Comparison of ENCODE assay signal across 9 cellular contexts in genomic region chr4:67558493-67558892, GRCh38. TPM values are rescaled to one million over a fixed set of nuclear protein-coding genes. Genes with fewer than 3 reads are reported as not detected.
A peak's percentile ranks its signal among the peaks of the same experiment; 100 is the strongest.
DNase-seq lines count a peak whose midpoint lies in the region; ATAC-seq and TF ChIP-seq lines count a peak whose summit lies in the region.
"Had no signal": no experiment of that assay in that cellular context is flagged by ENCODE, and none has a peak within 500 bp of the region (broad histone marks: within the 10 kb centered on the region; RNA-seq: fewer than 3 reads in every experiment).

A gene with protein sequence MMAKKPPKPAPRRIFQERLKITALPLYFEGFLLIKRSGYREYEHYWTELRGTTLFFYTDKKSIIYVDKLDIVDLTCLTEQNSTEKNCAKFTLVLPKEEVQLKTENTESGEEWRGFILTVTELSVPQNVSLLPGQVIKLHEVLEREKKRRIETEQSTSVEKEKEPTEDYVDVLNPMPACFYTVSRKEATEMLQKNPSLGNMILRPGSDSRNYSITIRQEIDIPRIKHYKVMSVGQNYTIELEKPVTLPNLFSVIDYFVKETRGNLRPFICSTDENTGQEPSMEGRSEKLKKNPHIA (plus strand): TSS chr4:67558727. CDS start chr4:67558810, 83 bp downstream.

- H3K4me3 ChIP-seq in thymus (ENCODE audit: low read length) (peak within 1 kb of the TSS; percentile 41), stomach (no peak within 1 kb of the TSS)

- H3K4me1 ChIP-seq in thymus (ENCODE audit: control insufficient read depth, insufficient read depth, low read length) = peaks cover 7% of the 10 kb centered on the region
- no peaks in the 10 kb centered on the region for H3K4me1 ChIP-seq in stomach

- no peak for DNase-seq in activated naive CD4-positive, alpha-beta T cell treated with Interleukin-2 at 50 U/mL for 16 hours
- DNase-seq in NCI-H345 (lab: John Stamatoyannopoulos, UW) (no peak), stomach (no peak), NCI-H524 treated with DMSO at 0.1 percent for 48 hours (lab: John Stamatoyannopoulos, UW) (no peak)
- DNase-seq: foreskin fibroblast had no signal

- H3K9me3 ChIP-seq in thymus (ENCODE audit: control insufficient read depth) (no peaks in the 10 kb centered on the region), stomach (no peaks in the 10 kb centered on the region)

- H3K27me3 ChIP-seq in thymus (ENCODE audit: control insufficient read depth, insufficient read depth) = no peaks in the 10 kb centered on the region
- no peaks in the 10 kb centered on the region for H3K27me3 ChIP-seq in stomach

- peak within 1 kb of the TSS; percentile 64 for H3K27ac ChIP-seq in thymus (ENCODE audit: low read depth)
- H3K27ac ChIP-seq in stomach = no peak within 1 kb of the TSS

- TF ChIP-seq CTCF in stomach (IDR thresholded peaks at IDR 0.05) = no peak

- H3K36me3 ChIP-seq in thymus (ENCODE audit: control insufficient read depth, insufficient read depth) (no peaks in the 10 kb centered on the region), stomach (no peaks in the 10 kb centered on the region)

- H3K9me3 Mint-ChIP-seq in activated naive CD4-positive, alpha-beta T cell treated with anti-CD3 and anti-CD28 coated beads, Interleukin-2, amount 50 U/mL, for 24 hours = no peaks in the 10 kb centered on the region
- H3K9me3 Mint-ChIP-seq in T-helper 1 cell treated with Interleukin-12 subunit alpha and Interleukin-12 subunit beta and Interleukin-4 antibody, amounts not matched to agents 30 μg/mL and 1 μg/mL, for 36 hours = no peaks in the 10 kb centered on the region

- H3K36me3 Mint-ChIP-seq in activated naive CD4-positive, alpha-beta T cell treated with anti-CD3 and anti-CD28 coated beads, Interleukin-2, amount 50 U/mL, for 24 hours = no peaks in the 10 kb centered on the region
- peaks cover 24% of the 10 kb centered on the region for H3K36me3 Mint-ChIP-seq in T-helper 1 cell treated with Interleukin-12 subunit alpha and Interleukin-12 subunit beta and Interleukin-4 antibody, amounts not matched to agents 30 μg/mL and 1 μg/mL, for 36 hours (ENCODE audit: low read depth)

- H3K4me1 Mint-ChIP-seq in activated naive CD4-positive, alpha-beta T cell treated with anti-CD3 and anti-CD28 coated beads, Interleukin-2, amount 50 U/mL, for 24 hours = peaks cover 63% of the 10 kb centered on the region
- peaks cover 44% of the 10 kb centered on the region for H3K4me1 Mint-ChIP-seq in T-helper 1 cell treated with Interleukin-12 subunit alpha and Interleukin-12 subunit beta and Interleukin-4 antibody, amounts not matched to agents 30 μg/mL and 1 μg/mL, for 36 hours (ENCODE audit: low read depth)

- TF ChIP-seq EP300 in stomach (IDR thresholded peaks at IDR 0.05) = no peak

- peak; percentile 56 for ATAC-seq in HG03045 (IDR thresholded peaks at IDR 0.05; ENCODE audit: unreplicated experiment)

- H3K27ac Mint-ChIP-seq in activated naive CD4-positive, alpha-beta T cell treated with anti-CD3 and anti-CD28 coated beads, Interleukin-2, amount 50 U/mL, for 24 hours = peak within 1 kb of the TSS; percentile 94
- peak within 1 kb of the TSS; percentile 96 for H3K27ac Mint-ChIP-seq in T-helper 1 cell treated with Interleukin-12 subunit alpha and Interleukin-12 subunit beta and Interleukin-4 antibody, amounts not matched to agents 30 μg/mL and 1 μg/mL, for 36 hours

- 5% methylated on average over 4 of the region's 4 CpGs for WGBS in thymus
- 59 to 74% (median 71%) methylated on average over 4 of the region's 4 CpGs for WGBS in stomach, 5 donors

- H3K27me3 Mint-ChIP-seq in activated naive CD4-positive, alpha-beta T cell treated with anti-CD3 and anti-CD28 coated beads, Interleukin-2, amount 50 U/mL, for 24 hours = no peaks in the 10 kb centered on the region
- no peaks in the 10 kb centered on the region for H3K27me3 Mint-ChIP-seq in T-helper 1 cell treated with Interleukin-12 subunit alpha and Interleukin-12 subunit beta and Interleukin-4 antibody, amounts not matched to agents 30 μg/mL and 1 μg/mL, for 36 hours (ENCODE audit: low read depth)

- intact Hi-C loops in stomach (cut with DNase I; ENCODE audit: low total_unique reads) = no loop called here

- no peak for TF ChIP-seq POLR2A in stomach (IDR thresholded peaks at IDR 0.05)

- peak within 1 kb of the TSS; percentile 87 for H3K4me3 Mint-ChIP-seq in activated naive CD4-positive, alpha-beta T cell treated with anti-CD3 and anti-CD28 coated beads, Interleukin-2, amount 50 U/mL, for 24 hours
- H3K4me3 Mint-ChIP-seq in T-helper 1 cell treated with Interleukin-12 subunit alpha and Interleukin-12 subunit beta and Interleukin-4 antibody, amounts not matched to agents 30 μg/mL and 1 μg/mL, for 36 hours = peak within 1 kb of the TSS; percentile 97

RNA-seq across cellular contexts. Expression of the gene that starts here (rescaled TPM):
- polyA plus RNA-seq in thymus = 11.1 TPM
- under 1 TPM in 2 of 5 donors, not detected in 3; 0.37 to 0.43 TPM for total RNA-seq in stomach
- 1 to 10 TPM; 1.1 to 1.3 (median 1.2) TPM for polyA plus RNA-seq in stomach
